Comparison of ENCODE assay signal across 9 cellular contexts in the genomic region with DNA sequence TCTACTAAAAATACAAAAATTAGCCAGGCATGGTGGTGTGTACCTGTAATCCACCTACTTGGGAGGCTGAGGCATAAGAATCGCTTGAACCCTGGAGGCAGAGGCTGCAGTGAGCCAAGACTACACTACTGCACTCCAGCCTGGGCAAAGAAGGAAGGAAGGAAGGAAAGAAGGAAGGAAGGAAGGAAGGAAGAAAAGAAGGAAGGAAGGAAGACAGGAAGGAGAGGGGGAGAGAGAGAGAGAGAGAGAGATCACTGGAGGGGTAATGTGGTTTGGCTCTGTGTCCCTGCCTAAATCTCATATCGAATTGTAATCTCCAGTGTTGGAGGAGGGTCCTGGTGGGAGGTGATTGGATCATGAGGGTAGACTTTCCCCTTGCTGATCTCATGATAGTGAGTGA.
"Had no signal": no experiment of that assay in that cellular context is flagged by ENCODE, and none has a peak within 500 bp of the region (broad histone marks: within the 10 kb centered on the region; RNA-seq: fewer than 3 reads in every experiment).

No MANE protein-coding gene starts in this region.

- H3K27ac ChIP-seq: GM23248 had no signal

- FAIRE-seq: H54 had no signal

- DNase-seq: GM23248, GOT3, H7, H9, HCEC 1CT, HFFc6 had no signal

- H3K27ac Mint-ChIP-seq: H9, HFFc6 had no signal

- H2AFZ ChIP-seq: GM23248 had no signal

- H3K9ac ChIP-seq: GM23248 had no signal

- ATAC-seq: HCT116 had no signal

- H3K4me3 Mint-ChIP-seq: H9, HFFc6 had no signal

- H3K4me3 ChIP-seq: GM23248, HAP-1 had no signal

- H3K36me3 ChIP-seq: HAP-1 had no signal

- H3K4me1 ChIP-seq: HAP-1 had no signal

- H3K9me3 ChIP-seq: HAP-1 had no signal

- H3K4me1 Mint-ChIP-seq: H9 had no signal
